8 cellular contexts compared by ENCODE assay signal in the genomic region with DNA sequence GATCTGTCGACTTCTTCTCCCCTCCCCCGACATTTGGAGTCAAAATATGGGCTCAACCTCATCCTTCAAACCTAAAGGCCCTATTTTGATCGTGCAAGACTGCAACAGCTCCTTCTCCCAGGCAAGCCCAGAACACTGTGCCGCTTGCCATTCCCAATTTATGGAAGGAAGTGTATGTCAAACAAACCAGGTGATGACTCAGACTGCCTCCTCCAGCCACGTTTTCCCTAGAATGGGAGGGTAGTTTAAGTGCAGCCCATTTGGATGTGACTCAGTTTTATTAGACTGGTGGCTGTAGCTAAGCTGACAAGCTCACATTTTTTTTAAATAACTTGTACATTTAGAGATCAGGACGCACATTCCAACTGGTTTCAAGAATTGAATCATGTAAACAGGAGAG.
A peak's percentile ranks its signal among the peaks of the same experiment; 100 is the strongest.
DNase-seq lines count a peak whose midpoint lies in the region; ATAC-seq and TF ChIP-seq lines count a peak whose summit lies in the region.

No MANE protein-coding gene starts in this region.

- no peaks in the 10 kb centered on the region for H3K36me3 Mint-ChIP-seq in effector memory CD8-positive, alpha-beta T cell (ENCODE audit: insufficient read depth)
- H3K36me3 Mint-ChIP-seq in osteocyte (ENCODE audit: unreplicated experiment) = peaks cover 3% of the 10 kb centered on the region

- H3K27ac ChIP-seq in DND-41 (ENCODE audit: low read length) (peak overlapping the region; percentile 93), PC-9 (peak overlapping the region; percentile 87)

- TF ChIP-seq CTCF in DND-41 (IDR thresholded peaks at IDR 0.05; ENCODE audit: borderline replicate concordance, extremely low read depth, low read length, poor library complexity, severe bottlenecking) (no peak), PC-9 (conservative IDR thresholded peaks at IDR 0.05) (no peak), osteocyte (IDR thresholded peaks at IDR 0.05) (no peak)

- peak; percentile 15; the same call in 1 of the 3 replicates for ATAC-seq in DND-41 (ENCODE audit: insufficient read depth, low read depth)
- ATAC-seq in effector memory CD8-positive, alpha-beta T cell (replicated peaks) = no peak
- no peak for ATAC-seq in HG03520 (IDR thresholded peaks at IDR 0.05; ENCODE audit: unreplicated experiment)
- no peak for ATAC-seq in HG03378 (IDR thresholded peaks at IDR 0.05; ENCODE audit: unreplicated experiment)

- H3K27me3 Mint-ChIP-seq in effector memory CD8-positive, alpha-beta T cell = no peaks in the 10 kb centered on the region
- no peaks in the 10 kb centered on the region for H3K27me3 Mint-ChIP-seq in osteocyte (ENCODE audit: unreplicated experiment)

- peaks cover 7% of the 10 kb centered on the region for H3K36me3 ChIP-seq in DND-41 (ENCODE audit: insufficient read depth, low read length)
- H3K36me3 ChIP-seq in PC-9 (ENCODE audit: low read depth) = no peaks in the 10 kb centered on the region

- POLR2A ChIA-PET in PC-9 (lab: Charles Lee; ENCODE audit: unreplicated experiment) = interaction anchor here (0.6 kb wide), 1 partner anchor 17 kb away, joined by 48 read pairs; no protein-coding TSS in a partner anchor

- H2AFZ ChIP-seq in DND-41 (ENCODE audit: low read depth, low read length) (peak overlapping the region; percentile 63), PC-9 (no peak overlapping the region)

- no peaks in the 10 kb centered on the region for H3K9me3 Mint-ChIP-seq in effector memory CD8-positive, alpha-beta T cell
- no peaks in the 10 kb centered on the region for H3K9me3 Mint-ChIP-seq in osteocyte (ENCODE audit: unreplicated experiment)

- CTCF ChIA-PET in PC-9 (lab: Charles Lee) = no interaction called here

- H3K4me1 ChIP-seq in DND-41 (ENCODE audit: insufficient read depth, low read length) (peaks cover 36% of the 10 kb centered on the region), PC-9 (replicated peaks; ENCODE audit: insufficient read depth) (peaks cover 37% of the 10 kb centered on the region)

- H4K20me1 ChIP-seq in DND-41 (ENCODE audit: insufficient read depth, low read length) (no peaks in the 10 kb centered on the region), PC-9 (ENCODE audit: insufficient read depth) (peaks cover 7% of the 10 kb centered on the region; the same call in 1 of the 2 replicates)

- DNase-seq in DND-41 (no peak), PC-9 (peak; percentile 21 to 83), osteocyte (ENCODE audit: extremely low spot score, unreplicated experiment) (no peak)
- DNase-seq in effector memory CD8-positive, alpha-beta T cell = no peak
- DNase-seq in activated CD4-positive, CD25-positive, alpha-beta regulatory T cell (lab: John Stamatoyannopoulos, UW) = no peak
- DNase-seq in activated CD4-positive, alpha-beta T cell treated with anti-CD3 and anti-CD28 coated beads, Interleukin-2, amount 50 U/mL, for 48 hours = no peak

- peaks cover 39% of the 10 kb centered on the region for H3F3A ChIP-seq in PC-9 (ENCODE audit: insufficient read depth, low read depth)

- H3K27me3 ChIP-seq in DND-41 (ENCODE audit: insufficient read depth, low read length, poor library complexity) (no peaks in the 10 kb centered on the region), PC-9 (ENCODE audit: insufficient read depth, low read depth) (no peaks in the 10 kb centered on the region)

- H3K9ac ChIP-seq in DND-41 (ENCODE audit: low read depth, low read length) = peak overlapping the region; percentile 56

- peaks cover 22 to 33% of the 10 kb centered on the region in 2 donors for H3K4me1 Mint-ChIP-seq in effector memory CD8-positive, alpha-beta T cell (ENCODE audit: low read depth in 2 of 2)
- H3K4me1 Mint-ChIP-seq in osteocyte (ENCODE audit: unreplicated experiment) = peaks cover 68% of the 10 kb centered on the region

- intact Hi-C loops in PC-9 (cut with micrococcal nuclease; ENCODE audit: unreplicated experiment) = loop anchor here (1.0 to 2.0 kb wide), 2 partner anchors 60 to 256 kb away; no protein-coding TSS in a partner anchor

- peak overlapping the region; percentile 90 to 94 for H3K27ac Mint-ChIP-seq in effector memory CD8-positive, alpha-beta T cell
- H3K27ac Mint-ChIP-seq in osteocyte (ENCODE audit: unreplicated experiment) = peak overlapping the region; percentile 91

- peak overlapping the region; percentile 62 for H3K4me2 ChIP-seq in DND-41 (ENCODE audit: insufficient read depth, low read length)
- peak overlapping the region; percentile 73 for H3K4me2 ChIP-seq in PC-9

- no peaks in the 10 kb centered on the region for H3K9me2 ChIP-seq in PC-9 (ENCODE audit: insufficient read depth)

- H3K4me3 ChIP-seq in DND-41 (ENCODE audit: low read depth in 1 of 2, low read length in 2 of 2) (peak overlapping the region in 1 of 2 experiments; percentile 39; a peak in 1 of 4 replicates), PC-9 (peak overlapping the region; percentile 54)

- peak overlapping the region; percentile 78 to 79 for H3K4me3 Mint-ChIP-seq in effector memory CD8-positive, alpha-beta T cell
- peak overlapping the region; percentile 84 for H3K4me3 Mint-ChIP-seq in osteocyte (ENCODE audit: unreplicated experiment)

- H3K9me3 ChIP-seq in DND-41 (ENCODE audit: insufficient read depth, low read length, severe bottlenecking) (no peaks in the 10 kb centered on the region), PC-9 (ENCODE audit: insufficient read depth, low read depth) (no peaks in the 10 kb centered on the region)

- peaks cover 33% of the 10 kb centered on the region for H3K79me2 ChIP-seq in DND-41 (ENCODE audit: insufficient read depth, low read length)
- H3K79me2 ChIP-seq in PC-9 (ENCODE audit: low read depth) = peaks cover 94% of the 10 kb centered on the region

- BruUV-seq in PC-9 (replicated peaks; lab: Mats Ljungman, UMichigan) = no TSS peak

Comparison
In these comparisons a context has a peak if more than half of its experiments do, and no peak if none do; other contexts are left out.
1. DNase-seq: peak in PC-9 (2 of 2); none in DND-41 (single experiment), effector memory CD8-positive, alpha-beta T cell (0 of 3), osteocyte (single experiment), activated CD4-positive, CD25-positive, alpha-beta regulatory T cell (0 of 4) and activated CD4-positive, alpha-beta T cell treated with anti-CD3 and anti-CD28 coated beads, Interleukin-2, amount 50 U/mL, for 48 hours (0 of 2).